ENCODE assay signal across 13 cellular contexts in genomic region chr15:68796576-68796975, GRCh38. TPM values are rescaled to one million over a fixed set of nuclear protein-coding genes. Genes with fewer than 3 reads are reported as not detected.
DNase-seq lines count a peak whose midpoint lies in the region; ATAC-seq and TF ChIP-seq lines count a peak whose summit lies in the region.
"Had no signal": no experiment of that assay in that cellular context is flagged by ENCODE, and none has a peak within 500 bp of the region (broad histone marks: within the 10 kb centered on the region; RNA-seq: fewer than 3 reads in every experiment).

No MANE protein-coding gene starts in this region.

- TF ChIP-seq CTCF in CD14-positive monocyte (IDR thresholded peaks at IDR 0.05) (no peak), HFFc6 (IDR thresholded peaks at IDR 0.05) (no peak)

- H3K4me3 Mint-ChIP-seq in CD14-positive monocyte (no peak overlapping the region), HFFc6 (no peak overlapping the region)
- peak overlapping the region; percentile 88 for H3K4me3 Mint-ChIP-seq in natural killer cell treated with Interleukin-12 subunit alpha and Interleukin-12 subunit beta and Interleukin-15 and Interleukin-18, amount 100 ng/mL, for 72 hours

- no peak for DNase-seq in CD14-positive monocyte (ENCODE audit: low spot score)
- DNase-seq in HFFc6: no peak
- DNase-seq in natural killer cell treated with Interleukin-12 subunit alpha and Interleukin-12 subunit beta and Interleukin-15 and Interleukin-18, amount 100 ng/mL, for 72 hours (ENCODE audit: low spot score): no peak
- DNase-seq in NCI-H524 (lab: John Stamatoyannopoulos, UW): no peak
- no peak for DNase-seq in SK-N-DZ (ENCODE audit: low spot score)
- DNase-seq: DMS79, lower lobe of right lung, NCI-H1694, OCI-M1 had no signal

- H3K9me3 Mint-ChIP-seq in CD14-positive monocyte: no peaks in the 10 kb centered on the region
- H3K9me3 Mint-ChIP-seq in HFFc6: no peaks in the 10 kb centered on the region
- H3K9me3 Mint-ChIP-seq in natural killer cell treated with Interleukin-12 subunit alpha and Interleukin-12 subunit beta and Interleukin-15 and Interleukin-18, amount 100 ng/mL, for 72 hours: no peaks in the 10 kb centered on the region

- H3K4me1 Mint-ChIP-seq in CD14-positive monocyte (peaks cover 98% of the 10 kb centered on the region), HFFc6 (ENCODE audit: low read depth) (peaks cover 68% of the 10 kb centered on the region)
- peaks cover 88 to 92% of the 10 kb centered on the region in 2 donors for H3K4me1 Mint-ChIP-seq in natural killer cell treated with Interleukin-12 subunit alpha and Interleukin-12 subunit beta and Interleukin-15 and Interleukin-18, amount 100 ng/mL, for 72 hours (ENCODE audit: low read depth in 2 of 2)

- H3K27ac Mint-ChIP-seq in CD14-positive monocyte (peak overlapping the region; percentile 73 to 94 (median 89)), HFFc6 (peak overlapping the region; percentile 30; the same call in 1 of the 2 replicates)
- peak overlapping the region; percentile 72 to 74 for H3K27ac Mint-ChIP-seq in natural killer cell treated with Interleukin-12 subunit alpha and Interleukin-12 subunit beta and Interleukin-15 and Interleukin-18, amount 100 ng/mL, for 72 hours

- H3K36me3 Mint-ChIP-seq in CD14-positive monocyte: peaks cover 20 to 28% of the 10 kb centered on the region in 2 donors
- peaks cover 7% of the 10 kb centered on the region; the same call in 1 of the 2 replicates for H3K36me3 Mint-ChIP-seq in HFFc6 (ENCODE audit: low read depth)
- peaks cover 14% of the 10 kb centered on the region for H3K36me3 Mint-ChIP-seq in natural killer cell treated with Interleukin-12 subunit alpha and Interleukin-12 subunit beta and Interleukin-15 and Interleukin-18, amount 100 ng/mL, for 72 hours

- intact Hi-C loops in CD14-positive monocyte (cut with micrococcal nuclease): no loop called here

- H3K27me3 Mint-ChIP-seq in CD14-positive monocyte (ENCODE audit: low read depth in 3 of 3) (no peaks in the 10 kb centered on the region), HFFc6 (ENCODE audit: insufficient read depth) (no peaks in the 10 kb centered on the region)
- no peaks in the 10 kb centered on the region for H3K27me3 Mint-ChIP-seq in natural killer cell treated with Interleukin-12 subunit alpha and Interleukin-12 subunit beta and Interleukin-15 and Interleukin-18, amount 100 ng/mL, for 72 hours

- H3K27ac ChIP-seq in angular gyrus (ENCODE audit: low read depth, low read length): peak overlapping the region; percentile 97
- H3K27ac ChIP-seq: SK-N-MC had no signal

- ATAC-seq in natural killer cell treated with Interleukin-12 subunit alpha and Interleukin-12 subunit beta and Interleukin-15 and Interleukin-18, amount 100 ng/mL, for 72 hours: no peak
- ATAC-seq in HG03432 (IDR thresholded peaks at IDR 0.05; ENCODE audit: unreplicated experiment) (no peak), GM19035 (IDR thresholded peaks at IDR 0.05; ENCODE audit: unreplicated experiment) (no peak)
- ATAC-seq: lower lobe of right lung had no signal

RNA-seq across cellular contexts. Expression of gene ANP32A, which starts 24.1 kb away (rescaled TPM):
- 10 to 100 TPM; 86.8 to 98.8 TPM for polyA plus RNA-seq in CD14-positive monocyte
- 100 to 1,000 TPM in 5 of 6 experiments, 10 to 100 TPM in 1; 95.7 to 130 (median 118) TPM for total RNA-seq in HFFc6 (2021; fragmentation: NEBNext Ultra II Directional; extraction: Animal tissue kit (Norgen Biotek cat#: 25700))
- total RNA-seq in natural killer cell treated with Interleukin-12 subunit alpha and Interleukin-12 subunit beta and Interleukin-15 and Interleukin-18, amount 100 ng/mL, for 72 hours: 100 to 1,000 TPM; 208 to 278 TPM
- 160 and 194 TPM in 2 replicates for polyA plus RNA-seq in SK-N-DZ (2014; cell fraction: cytosol; rRNA removed)
- 68.4 and 81.7 TPM in 2 replicates for polyA plus RNA-seq in SK-N-DZ (2014; cell fraction: nucleus; rRNA removed)

Comparison
In these comparisons a context has a peak if more than half of its experiments do, and no peak if none do; other contexts are left out.
1. H3K27ac Mint-ChIP-seq: peak in every context shown above with its lines; median percentile 89 in CD14-positive monocyte; 73 in natural killer cell treated with Interleukin-12 subunit alpha and Interleukin-12 subunit beta and Interleukin-15 and Interleukin-18, amount 100 ng/mL, for 72 hours; 30 in HFFc6.